In genomic region chr2:105809723-105810122, GRCh38 we compare ENCODE assay signal across 13 cellular contexts.
DNase-seq lines count a peak whose midpoint lies in the region; ATAC-seq and TF ChIP-seq lines count a peak whose summit lies in the region.
"Had no signal": no experiment of that assay in that cellular context is flagged by ENCODE, and none has a peak within 500 bp of the region (broad histone marks: within the 10 kb centered on the region; RNA-seq: fewer than 3 reads in every experiment).

No MANE protein-coding gene starts in this region.

- TF ChIP-seq CTCF in mesothelial cell of epicardium (IDR thresholded peaks at IDR 0.05; ENCODE audit: unreplicated experiment): no peak

- peaks cover 16 to 42% of the 10 kb centered on the region in 2 donors for H3K36me3 Mint-ChIP-seq in activated naive CD4-positive, alpha-beta T cell treated with anti-CD3 and anti-CD28 coated beads, Interleukin-2, amount 50 U/mL, for 72 hours
- peaks cover 57% of the 10 kb centered on the region for H3K36me3 Mint-ChIP-seq in activated T-helper 2 cell treated with anti-CD3 and anti-CD28 coated beads, Interferon-gamma antibody, Interleukin-2, Interleukin-4, amounts not matched to agents 10 μg/mL and 5 μg/mL and 100 μg/mL, durations not matched to agents 14 hours and 24 hours and 36 hours (ENCODE audit: low read depth)
- no peaks in the 10 kb centered on the region for H3K36me3 Mint-ChIP-seq in mesothelial cell of epicardium

- H3K27ac Mint-ChIP-seq in activated naive CD4-positive, alpha-beta T cell treated with anti-CD3 and anti-CD28 coated beads, Interleukin-2, amount 50 U/mL, for 72 hours: peak overlapping the region; percentile 66 to 92
- peak overlapping the region; percentile 54 for H3K27ac Mint-ChIP-seq in activated T-helper 2 cell treated with anti-CD3 and anti-CD28 coated beads, Interferon-gamma antibody, Interleukin-2, Interleukin-4, amounts not matched to agents 10 μg/mL and 5 μg/mL and 100 μg/mL, durations not matched to agents 14 hours and 24 hours and 36 hours
- peak overlapping the region; percentile 65 for H3K27ac Mint-ChIP-seq in mesothelial cell of epicardium

- no peak overlapping the region for H3K4me3 Mint-ChIP-seq in activated T-helper 2 cell treated with anti-CD3 and anti-CD28 coated beads, Interferon-gamma antibody, Interleukin-2, Interleukin-4, amounts not matched to agents 10 μg/mL and 5 μg/mL and 100 μg/mL, durations not matched to agents 14 hours and 24 hours and 36 hours (ENCODE audit: low read depth)
- H3K4me3 Mint-ChIP-seq in mesothelial cell of epicardium: no peak overlapping the region

- ATAC-seq in activated naive CD4-positive, alpha-beta T cell treated with anti-CD3 and anti-CD28 coated beads, Interleukin-2, amount 50 U/mL, for 72 hours: no peak
- ATAC-seq in GM21528 (IDR thresholded peaks at IDR 0.05; ENCODE audit: low FRiP score, unreplicated experiment) (no peak), HG03460 (IDR thresholded peaks at IDR 0.05; ENCODE audit: unreplicated experiment) (no peak)

- no peaks in the 10 kb centered on the region for H3K9me3 Mint-ChIP-seq in activated naive CD4-positive, alpha-beta T cell treated with anti-CD3 and anti-CD28 coated beads, Interleukin-2, amount 50 U/mL, for 72 hours
- H3K9me3 Mint-ChIP-seq in activated T-helper 2 cell treated with anti-CD3 and anti-CD28 coated beads, Interferon-gamma antibody, Interleukin-2, Interleukin-4, amounts not matched to agents 10 μg/mL and 5 μg/mL and 100 μg/mL, durations not matched to agents 14 hours and 24 hours and 36 hours: no peaks in the 10 kb centered on the region
- H3K9me3 Mint-ChIP-seq in mesothelial cell of epicardium: no peaks in the 10 kb centered on the region

- H3K4me1 Mint-ChIP-seq in activated T-helper 2 cell treated with anti-CD3 and anti-CD28 coated beads, Interferon-gamma antibody, Interleukin-2, Interleukin-4, amounts not matched to agents 10 μg/mL and 5 μg/mL and 100 μg/mL, durations not matched to agents 14 hours and 24 hours and 36 hours (ENCODE audit: low read depth): peaks cover 63% of the 10 kb centered on the region
- H3K4me1 Mint-ChIP-seq in mesothelial cell of epicardium: peaks cover 35% of the 10 kb centered on the region

- H3K27me3 Mint-ChIP-seq in activated T-helper 2 cell treated with anti-CD3 and anti-CD28 coated beads, Interferon-gamma antibody, Interleukin-2, Interleukin-4, amounts not matched to agents 10 μg/mL and 5 μg/mL and 100 μg/mL, durations not matched to agents 14 hours and 24 hours and 36 hours (ENCODE audit: low read depth): no peaks in the 10 kb centered on the region
- no peaks in the 10 kb centered on the region for H3K27me3 Mint-ChIP-seq in mesothelial cell of epicardium (ENCODE audit: low read depth)

- no peak for DNase-seq in activated naive CD4-positive, alpha-beta T cell treated with anti-CD3 and anti-CD28 coated beads, Interleukin-2, amount 50 U/mL, for 72 hours (ENCODE audit: low spot score in 2 of 2)
- no peak for DNase-seq in activated naive CD4-positive, alpha-beta T cell (lab: John Stamatoyannopoulos, UW)
- no peak for DNase-seq in activated T-helper 2 cell treated with anti-CD3 and anti-CD28 coated beads, Interferon-gamma antibody, Interleukin-2, Interleukin-4, amounts not matched to agents 10 μg/mL and 5 μg/mL and 100 μg/mL, durations not matched to agents 14 hours and 24 hours and 36 hours (ENCODE audit: low spot score)
- DNase-seq in mesothelial cell of epicardium (ENCODE audit: low spot score in 2 of 2, unreplicated experiment in 2 of 2) (no peak), NCI-H226 (no peak)
- DNase-seq in stimulated activated CD4-positive, alpha-beta T cell treated with anti-CD3 and anti-CD28 coated beads, Interleukin-4, amount 100 ng/mL, for 24 hours: no peak
- DNase-seq: DMS79 treated with DMSO at 0.1 percent for 48 hours, hypothalamus, left cardiac atrium, NCI-H1436 treated with DMSO at 0.1 percent for 48 hours, stomach had no signal

- intact Hi-C loops in activated T-helper 2 cell treated with anti-CD3 and anti-CD28 coated beads, Interferon-gamma antibody, Interleukin-2, Interleukin-4, amounts not matched to agents 10 μg/mL and 5 μg/mL and 100 μg/mL, durations not matched to agents 14 hours and 24 hours and 36 hours (cut with micrococcal nuclease): no loop called here
